Comparison of ENCODE assay signal across 8 cellular contexts in genomic region chr19:35868172-35868822, GRCh38. TPM values are rescaled to one million over a fixed set of nuclear protein-coding genes. Genes with fewer than 3 reads are reported as not detected.
A peak's percentile ranks its signal among the peaks of the same experiment; 100 is the strongest.
DNase-seq lines count a peak whose midpoint lies in the region; ATAC-seq and TF ChIP-seq lines count a peak whose summit lies in the region.

Gene APLP1 (plus strand): TSS chr19:35868574. CDS start chr19:35868637, 63 bp downstream.

- ATAC-seq in SK-N-SH treated with all-trans-retinoic acid at 6 μM for 48 hours (peak; percentile 65), heart right ventricle (peak; percentile 86 to 96 (median 93)), psoas muscle (peak; percentile 62 to 72 (median 70)), aorta (ENCODE audit: low FRiP score) (peak; percentile 88), HG03097 (IDR thresholded peaks at IDR 0.05; ENCODE audit: low FRiP score, unreplicated experiment) (no peak)

- DNase-seq in D341Med (ENCODE audit: low spot score) = peak; percentile 91
- DNase-seq in activated naive CD8-positive, alpha-beta T cell treated with anti-CD3 and anti-CD28 coated beads, Interleukin-2, amount 50 U/mL, for 16 hours (ENCODE audit: low read depth, low spot score) = peak; percentile 53
- DNase-seq in heart right ventricle = peak; percentile 71 to 81
- peak; percentile 66 to 68 for DNase-seq in psoas muscle
- peak; percentile 83 to 92 for DNase-seq in aorta

- WGBS in heart right ventricle, 2 donors = 1 to 2% methylated on average over 18 to 60 of the region's 60 CpGs
- 0 to 1% (median 1%) methylated on average over 41 to 60 of the region's 60 CpGs for WGBS in psoas muscle, 3 donors
- 0 to 1% methylated on average over 50 to 60 of the region's 60 CpGs for WGBS in aorta, 2 donors

- intact Hi-C loops in heart right ventricle (cut with DNase I) (no loop called here), psoas muscle (cut with DNase I) (no loop called here), aorta (cut with DNase I) (no loop called here)

- peaks cover 49% of the 10 kb centered on the region for H3K27me3 ChIP-seq in HUES6 (ENCODE audit: control insufficient read depth, insufficient read depth, low read length)
- H3K27me3 ChIP-seq in heart right ventricle = peaks cover 0 to 56% (median 17%) of the 10 kb centered on the region in 7 donors
- H3K27me3 ChIP-seq in psoas muscle (ENCODE audit: insufficient read depth in 3 of 3, low read length in 2 of 3) = peaks cover 0 to 76% (median 22%) of the 10 kb centered on the region in 3 donors
- no peaks in the 10 kb centered on the region for H3K27me3 ChIP-seq in aorta (ENCODE audit: control insufficient read depth in 1 of 2, insufficient read depth in 2 of 2, low read length in 1 of 2)

- peaks cover 16% of the 10 kb centered on the region; the same call in 1 of the 2 replicates for H3K4me1 ChIP-seq in HUES6 (ENCODE audit: control insufficient read depth, insufficient read depth, low read length)
- H3K4me1 ChIP-seq in heart right ventricle = peaks cover 6 to 23% (median 20%) of the 10 kb centered on the region in 9 donors
- H3K4me1 ChIP-seq in psoas muscle = peaks cover 6% of the 10 kb centered on the region
- no peaks in the 10 kb centered on the region for H3K4me1 ChIP-seq in aorta (ENCODE audit: control insufficient read depth in 1 of 2, insufficient read depth in 2 of 2, low read length in 2 of 2)

- peak within 1 kb of the TSS; percentile 6 for H3K9ac ChIP-seq in HUES6 (ENCODE audit: low read length)

- H3K36me3 ChIP-seq in HUES6 (ENCODE audit: control insufficient read depth, insufficient read depth, low read length) (no peaks in the 10 kb centered on the region), heart right ventricle (no peaks in the 10 kb centered on the region), psoas muscle (ENCODE audit: insufficient read depth in 1 of 2, low read depth in 1 of 2) (no peaks in the 10 kb centered on the region), aorta (ENCODE audit: control insufficient read depth in 1 of 2, insufficient read depth in 2 of 2, low read length in 1 of 2) (no peaks in the 10 kb centered on the region)

- H3K4me3 ChIP-seq in HUES6 (ENCODE audit: low read depth, low read length) (peak within 1 kb of the TSS; percentile 77), heart right ventricle (peak within 1 kb of the TSS in 9 of 10 donors; percentile 40 to 68 (median 56)), psoas muscle (peak within 1 kb of the TSS; percentile 60), aorta (ENCODE audit: low read length in 2 of 2) (peak within 1 kb of the TSS; percentile 32 to 51)

- H3K27ac ChIP-seq in HUES6 (ENCODE audit: low read depth, low read length) = no peak within 1 kb of the TSS
- H3K27ac ChIP-seq in heart right ventricle = peak within 1 kb of the TSS in 1 of 10 donors; percentile 12
- no peak within 1 kb of the TSS for H3K27ac ChIP-seq in psoas muscle
- H3K27ac ChIP-seq in aorta (ENCODE audit: low read depth in 1 of 2, low read length in 2 of 2) = no peak within 1 kb of the TSS

- H3K9me3 ChIP-seq in HUES6 (ENCODE audit: control insufficient read depth, insufficient read depth, low read depth, low read length) (no peaks in the 10 kb centered on the region), heart right ventricle (no peaks in the 10 kb centered on the region), psoas muscle (no peaks in the 10 kb centered on the region), aorta (ENCODE audit: control insufficient read depth, low read length) (no peaks in the 10 kb centered on the region)

- TF ChIP-seq CTCF in heart right ventricle (IDR thresholded peaks at IDR 0.05) (no peak), psoas muscle (IDR thresholded peaks at IDR 0.05) (no peak)

TF ChIP-seq in SK-N-SH treated with all-trans-retinoic acid at 6 μM for 48 hours, 23 proteins besides CTCF, POLR2A, EP300 and RAD21 (continues in another document):
- TF ChIP-seq GLIS3 (CRISPR knock-in tag; IDR thresholded peaks at IDR 0.05) = no peak
- no peak for TF ChIP-seq ZNF8 (CRISPR knock-in tag; IDR thresholded peaks at IDR 0.05)
- no peak for TF ChIP-seq ESRRG (CRISPR knock-in tag; IDR thresholded peaks at IDR 0.05)
- TF ChIP-seq ZC3H10 (CRISPR knock-in tag; IDR thresholded peaks at IDR 0.05) = no peak
- TF ChIP-seq OSR1 (CRISPR knock-in tag; IDR thresholded peaks at IDR 0.05) = no peak
- TF ChIP-seq PPARA (CRISPR knock-in tag; IDR thresholded peaks at IDR 0.05; ENCODE audit: borderline replicate concordance) = no peak
- TF ChIP-seq CSDC2 (CRISPR knock-in tag; IDR thresholded peaks at IDR 0.05) = no peak
- no peak for TF ChIP-seq ISL1 (CRISPR knock-in tag; IDR thresholded peaks at IDR 0.05)
- no peak for TF ChIP-seq CSRNP3 (CRISPR knock-in tag; IDR thresholded peaks at IDR 0.05)
- no peak for TF ChIP-seq ZNF565 (CRISPR knock-in tag; conservative IDR thresholded peaks at IDR 0.05; ENCODE audit: low read depth)
- no peak for TF ChIP-seq BACH2 (CRISPR knock-in tag; IDR thresholded peaks at IDR 0.05; ENCODE audit: borderline replicate concordance)
- no peak for TF ChIP-seq TOX (CRISPR knock-in tag; IDR thresholded peaks at IDR 0.05; ENCODE audit: borderline replicate concordance)
- TF ChIP-seq ZNF70 (CRISPR knock-in tag; IDR thresholded peaks at IDR 0.05) = no peak
- no peak for TF ChIP-seq ARNTL (CRISPR knock-in tag; IDR thresholded peaks at IDR 0.05; ENCODE audit: borderline replicate concordance, low read depth)
- TF ChIP-seq CREB5 (CRISPR knock-in tag; IDR thresholded peaks at IDR 0.05; ENCODE audit: low read depth) = no peak
- no peak for TF ChIP-seq POU6F1 (CRISPR knock-in tag; IDR thresholded peaks at IDR 0.05; ENCODE audit: borderline replicate concordance, low read depth)
- TF ChIP-seq TSHZ2 (CRISPR knock-in tag; IDR thresholded peaks at IDR 0.05) = no peak

RNA-seq across cellular contexts. Expression of gene APLP1, which starts in this region (rescaled TPM):
- 10 to 100 TPM; 13.6 to 63.5 (median 26.0) TPM for total RNA-seq in heart right ventricle
- 10 to 100 TPM in 1 of 2 donors, 1 to 10 TPM in 1; 2.7 to 24.2 TPM for polyA plus RNA-seq in heart right ventricle
- 1 to 10 TPM in 1 of 4 donors, under 1 TPM in 3; 0.48 to 4.1 (median 0.78) TPM for total RNA-seq in psoas muscle
- 1 to 10 TPM in 1 of 3 donors, under 1 TPM in 2; 0.48 to 2.2 (median 1.00) TPM for polyA plus RNA-seq in psoas muscle
- total RNA-seq in aorta = 10 to 100 TPM; 12.9 to 13.5 TPM
- polyA plus RNA-seq in aorta = 10 to 100 TPM in 1 of 2 donors, 1 to 10 TPM in 1; 7.6 to 23.0 TPM
